ENCODE assay signal across 19 cellular contexts in the genomic region with DNA sequence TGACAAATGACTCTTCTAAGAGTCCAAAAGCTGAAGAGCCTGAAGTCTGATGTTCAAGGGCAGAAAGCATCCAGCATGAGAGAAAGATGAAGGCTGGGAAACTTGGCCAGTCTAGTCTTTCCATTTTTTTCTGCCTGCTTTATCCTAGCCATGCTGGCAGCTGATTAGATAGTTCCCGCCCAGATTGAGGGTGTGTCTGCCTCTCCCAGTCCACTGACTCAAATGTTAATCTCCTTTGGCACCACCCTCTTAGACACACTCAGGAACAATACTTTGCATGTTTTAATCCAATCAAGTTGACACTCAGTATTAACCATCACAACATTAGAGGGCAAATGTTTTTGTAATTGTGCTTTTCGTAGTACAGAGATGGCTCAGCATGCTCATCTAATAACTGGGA.
"Had no signal": no experiment of that assay in that cellular context is flagged by ENCODE, and none has a peak within 500 bp of the region (broad histone marks: within the 10 kb centered on the region; RNA-seq: fewer than 3 reads in every experiment).

No MANE protein-coding gene starts in this region.

- FAIRE-seq: colon had no signal

- H3K4me3 ChIP-seq: adrenal gland, lower lobe of right lung, psoas muscle, sigmoid colon, thoracic aorta had no signal

- H3K36me3 ChIP-seq: adrenal gland, lower lobe of right lung, sigmoid colon, thoracic aorta had no signal

- H3K9me3 Mint-ChIP-seq: activated naive CD4-positive, alpha-beta T cell treated with anti-CD3 and anti-CD28 coated beads, Interleukin-2, amount 10 ng/mL, durations not matched to agents 7 days and 5 days; mesothelial cell of epicardium had no signal

- ATAC-seq: left cardiac atrium; lower lobe of right lung; psoas muscle; stimulated activated effector memory CD8-positive, alpha-beta T cell treated with anti-CD3 and anti-CD28 coated beads, Interleukin-12 subunit alpha, Interleukin-12 subunit beta, amount 100 ng/mL, for 72 hours; T-cell had no signal

- H3K27me3 ChIP-seq: adrenal gland, sigmoid colon had no signal

- H3K36me3 Mint-ChIP-seq: activated naive CD4-positive, alpha-beta T cell treated with anti-CD3 and anti-CD28 coated beads, Interleukin-2, amount 10 ng/mL, durations not matched to agents 7 days and 5 days; mesothelial cell of epicardium; stimulated activated effector memory CD8-positive, alpha-beta T cell treated with anti-CD3 and anti-CD28 coated beads, Interleukin-12 subunit alpha, Interleukin-12 subunit beta, amount 100 ng/mL, for 72 hours; T-cell had no signal

- DNase-seq: activated CD4-positive, alpha-beta T cell treated with anti-CD3 and anti-CD28 coated beads for 1 hour; activated CD4-positive, alpha-beta T cell treated with anti-CD3 and anti-CD28 coated beads, Interleukin-2, amount 50 U/mL, for 4 hours; activated naive CD4-positive, alpha-beta T cell treated with anti-CD3 and anti-CD28 coated beads, Interleukin-2, amount 10 ng/mL, durations not matched to agents 7 days and 5 days; activated T-cell treated with anti-CD3 and anti-CD28 coated beads for 4 hours; adrenal gland; foreskin fibroblast; glutamatergic neuron; left cardiac atrium; lower lobe of right lung; psoas muscle; sigmoid colon; stimulated activated CD4-positive, alpha-beta T cell treated with anti-CD3 and anti-CD28 coated beads, Interleukin-12 subunit alpha, Interleukin-12 subunit beta, amount 100 ng/mL, for 4 hours; stimulated activated CD4-positive, alpha-beta T cell treated with anti-CD3 and anti-CD28 coated beads, Interleukin-2, amount 100 ng/mL, for 24 hours; T-cell; T-helper 9 cell had no signal

- H3K4me3 Mint-ChIP-seq: activated naive CD4-positive, alpha-beta T cell treated with anti-CD3 and anti-CD28 coated beads, Interleukin-2, amount 10 ng/mL, durations not matched to agents 7 days and 5 days; mesothelial cell of epicardium; stimulated activated effector memory CD8-positive, alpha-beta T cell treated with anti-CD3 and anti-CD28 coated beads, Interleukin-12 subunit alpha, Interleukin-12 subunit beta, amount 100 ng/mL, for 72 hours; T-cell had no signal

- H3K4me1 Mint-ChIP-seq: activated naive CD4-positive, alpha-beta T cell treated with anti-CD3 and anti-CD28 coated beads, Interleukin-2, amount 10 ng/mL, durations not matched to agents 7 days and 5 days; mesothelial cell of epicardium; stimulated activated effector memory CD8-positive, alpha-beta T cell treated with anti-CD3 and anti-CD28 coated beads, Interleukin-12 subunit alpha, Interleukin-12 subunit beta, amount 100 ng/mL, for 72 hours; T-cell had no signal

- H3K27me3 Mint-ChIP-seq: activated naive CD4-positive, alpha-beta T cell treated with anti-CD3 and anti-CD28 coated beads, Interleukin-2, amount 10 ng/mL, durations not matched to agents 7 days and 5 days; T-cell had no signal
